ENCODE assay signal across 8 cellular contexts in the genomic region with DNA sequence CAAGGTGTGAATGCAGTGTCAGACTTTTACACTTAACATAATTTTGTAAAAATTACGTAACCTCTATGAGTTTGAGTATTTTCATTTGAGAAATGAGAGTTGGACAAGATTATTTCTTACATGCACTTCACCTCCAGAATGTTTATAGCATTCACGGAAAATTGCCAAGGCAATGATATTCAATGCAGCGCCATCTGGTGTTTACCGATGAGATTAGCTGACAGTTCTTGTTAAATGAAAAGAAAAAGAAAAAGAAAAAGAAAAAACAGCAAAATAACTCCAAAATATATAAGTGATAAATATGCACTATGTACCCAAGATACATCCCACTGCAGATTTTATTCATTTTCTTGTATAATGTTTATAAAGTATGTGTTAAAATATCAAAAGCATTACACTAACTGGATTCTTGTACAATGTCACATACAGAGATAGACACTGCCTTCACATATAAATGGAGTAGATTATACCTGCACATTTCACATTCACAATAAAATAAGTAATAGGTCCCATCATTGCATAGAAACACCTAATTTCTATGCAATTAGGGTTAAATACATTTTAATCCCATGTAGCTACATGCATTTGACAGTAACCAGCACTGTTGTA.
DNase-seq lines count a peak whose midpoint lies in the region; ATAC-seq and TF ChIP-seq lines count a peak whose summit lies in the region.

No MANE protein-coding gene starts in this region.

- H3K4me3 ChIP-seq in NT2/D1 (ENCODE audit: insufficient read length, low read depth) = no peak overlapping the region
- no peak overlapping the region for H3K4me3 ChIP-seq in prostate gland
- H3K4me3 ChIP-seq in lower leg skin (ENCODE audit: low read depth, poor library complexity, severe bottlenecking) = no peak overlapping the region

- no peaks in the 10 kb centered on the region for H3K9me3 Mint-ChIP-seq in endothelial cell (ENCODE audit: unreplicated experiment)

- DNase-seq in NCI-H524 (lab: John Stamatoyannopoulos, UW) (peak; percentile 6 to 53), NCI-H524 treated with DMSO at 0.1 percent for 48 hours (lab: John Stamatoyannopoulos, UW) (no peak), NT2/D1 (ENCODE audit: low read depth, low spot score) (peak; percentile 20), endothelial cell (ENCODE audit: low spot score) (peak; percentile 35), prostate gland (ENCODE audit: low spot score) (no peak), cerebellar nuclear complex (lab: John Stamatoyannopoulos, UW) (no peak), lower leg skin (ENCODE audit: low spot score in 2 of 2) (no peak)

- no peaks in the 10 kb centered on the region for H3K4me1 Mint-ChIP-seq in endothelial cell (ENCODE audit: unreplicated experiment)

- H3K27me3 ChIP-seq in NT2/D1 (ENCODE audit: insufficient read depth, insufficient read length) (no peaks in the 10 kb centered on the region), prostate gland (replicated peaks; ENCODE audit: insufficient read depth) (no peaks in the 10 kb centered on the region)

- peak; percentile 78 for TF ChIP-seq CTCF in endothelial cell (IDR thresholded peaks at IDR 0.05; ENCODE audit: unreplicated experiment)
- peak in 3 of 4 experiments; percentile 14 to 47 (median 39) for TF ChIP-seq CTCF in prostate gland (IDR thresholded peaks at IDR 0.05)
- TF ChIP-seq CTCF in lower leg skin (IDR thresholded peaks at IDR 0.05) = no peak

- H3K27ac Mint-ChIP-seq in endothelial cell (ENCODE audit: unreplicated experiment) = no peak overlapping the region

- no peak overlapping the region for H3K4me3 Mint-ChIP-seq in endothelial cell (ENCODE audit: unreplicated experiment)

- no peaks in the 10 kb centered on the region for H3K27me3 Mint-ChIP-seq in endothelial cell (ENCODE audit: unreplicated experiment)

- no peaks in the 10 kb centered on the region for H3K4me1 ChIP-seq in NT2/D1 (ENCODE audit: insufficient read depth, insufficient read length)
- no peaks in the 10 kb centered on the region for H3K4me1 ChIP-seq in prostate gland (replicated peaks)

- H3K27ac ChIP-seq in prostate gland = no peak overlapping the region

- TF ChIP-seq POLR2A in prostate gland (IDR thresholded peaks at IDR 0.05) (no peak), lower leg skin (IDR thresholded peaks at IDR 0.05) (no peak)

- peak; percentile 63 for ATAC-seq in HG02840 (IDR thresholded peaks at IDR 0.05; ENCODE audit: low FRiP score, unreplicated experiment)

- H3K36me3 ChIP-seq in NT2/D1 (ENCODE audit: insufficient read depth, insufficient read length, low read length) (no peaks in the 10 kb centered on the region), prostate gland (no peaks in the 10 kb centered on the region)

- H3K9ac ChIP-seq in NT2/D1 (ENCODE audit: insufficient read length, low read depth) = no peak overlapping the region

- WGBS in prostate gland = 27% methylated on average over 4 of the region's 4 CpGs
- 12 to 16% methylated on average over 4 of the region's 4 CpGs for WGBS in lower leg skin, 2 donors

- no peaks in the 10 kb centered on the region for H3K36me3 Mint-ChIP-seq in endothelial cell (ENCODE audit: low read depth, unreplicated experiment)

- intact Hi-C loops in prostate gland (cut with DNase I) (no loop called here), lower leg skin (cut with DNase I; ENCODE audit: low total_unique reads) (no loop called here)

- no peaks in the 10 kb centered on the region for H3K9me3 ChIP-seq in NT2/D1 (ENCODE audit: insufficient read depth, low read length)
- H3K9me3 ChIP-seq in prostate gland = no peaks in the 10 kb centered on the region

Comparison
In these comparisons a context has a peak if more than half of its experiments do, and no peak if none do; other contexts are left out.
1. DNase-seq: peak in NCI-H524 (2 of 2), NT2/D1 (single experiment) and endothelial cell (single experiment); none in NCI-H524 treated with DMSO at 0.1 percent for 48 hours (single experiment), prostate gland (single experiment), cerebellar nuclear complex (0 of 2) and lower leg skin (0 of 2).
2. CTCF ChIP-seq: peak in endothelial cell (single experiment) and prostate gland (3 of 4); none in lower leg skin (0 of 3).